In genomic region chr9:21506910-21507795, GRCh38 we compare ENCODE assay signal across 17 cellular contexts. TPM values are rescaled to one million over a fixed set of nuclear protein-coding genes. Genes with fewer than 3 reads are reported as not detected.
DNase-seq lines count a peak whose midpoint lies in the region; TF ChIP-seq lines count a peak whose summit lies in the region.
"Had no signal": no experiment of that assay in that cellular context is flagged by ENCODE, and none has a peak within 500 bp of the region (broad histone marks: within the 10 kb centered on the region; RNA-seq: fewer than 3 reads in every experiment).

No MANE protein-coding gene starts in this region.

- H2BK5ac ChIP-seq in mesenchymal stem cell (ENCODE audit: low read depth, low read length, poor library complexity, severe bottlenecking), result no peak overlapping the region

- H3K79me1 ChIP-seq in mesenchymal stem cell (replicated peaks; ENCODE audit: low read length, poor library complexity, severe bottlenecking), result peaks cover 18% of the 10 kb centered on the region

- no peak overlapping the region for H2BK12ac ChIP-seq in mesenchymal stem cell (ENCODE audit: low read length in 2 of 2)

- no peak overlapping the region for H3K4me3 ChIP-seq in cardiac fibroblast (replicated peaks in 1 of 2; ENCODE audit: low read depth in 2 of 2, low read length in 2 of 2)
- peak overlapping the region in 1 of 2 experiments; percentile 27 for H3K4me3 ChIP-seq in mesenchymal stem cell (ENCODE audit: insufficient read depth in 1 of 2, low read depth in 1 of 2, low read length in 2 of 2)
- H3K4me3 ChIP-seq: adrenal gland, prostate gland, vagina had no signal

- H3K4me1 ChIP-seq in mesenchymal stem cell (ENCODE audit: control insufficient read depth, insufficient read depth, low read depth, low read length), result peaks cover 2% of the 10 kb centered on the region
- H3K4me1 ChIP-seq: adrenal gland, prostate gland, vagina had no signal

- no peak overlapping the region for H2AK5ac ChIP-seq in mesenchymal stem cell (ENCODE audit: low read length, severe bottlenecking)

- peak overlapping the region; percentile 68 for H3K9ac ChIP-seq in mesenchymal stem cell (ENCODE audit: low read length)

- H3K4ac ChIP-seq in mesenchymal stem cell (ENCODE audit: low read depth in 1 of 2, low read length in 2 of 2), result no peak overlapping the region

- WGBS in mesenchymal stem cell, result 72% methylated on average over 4 of the region's 4 CpGs

- no peaks in the 10 kb centered on the region for H3K27me3 ChIP-seq in mesenchymal stem cell (ENCODE audit: control insufficient read depth in 1 of 2, insufficient read depth in 1 of 2, low read length in 2 of 2)
- H3K27me3 ChIP-seq: adrenal gland, vagina had no signal

- peak; percentile 71 for DNase-seq in AG08395 (ENCODE audit: low spot score)
- peak; percentile 80 for DNase-seq in HT1080 (ENCODE audit: low read depth)
- DNase-seq in cardiac fibroblast (ENCODE audit: low read depth in 2 of 2), result peak; percentile 92 to 96
- DNase-seq in mesenchymal stem cell, result peak; percentile 51
- DNase-seq in medulla oblongata (ENCODE audit: extremely low spot score), result no peak
- DNase-seq in GM20000 (ENCODE audit: low spot score), result no peak
- DNase-seq in inferior parietal cortex (ENCODE audit: extremely low spot score), result no peak
- DNase-seq in activated CD4-positive, alpha-beta T cell treated with anti-CD3 and anti-CD28 coated beads, Interleukin-2, amount 50 U/mL, for 48 hours, result no peak
- DNase-seq: adrenal gland, erythroblast, left colon, NCI-H1417 treated with DMSO at 0.1 percent for 48 hours, T-cell had no signal

- no peak overlapping the region for H2BK15ac ChIP-seq in mesenchymal stem cell (ENCODE audit: low read depth, poor library complexity, severe bottlenecking)

- H2AFZ ChIP-seq in mesenchymal stem cell (ENCODE audit: low read depth, low read length), result no peak overlapping the region

- no peak for TF ChIP-seq CTCF in cardiac fibroblast (IDR thresholded peaks at IDR 0.05; ENCODE audit: low read depth, low read length)
- no peak for TF ChIP-seq CTCF in GM20000 (IDR thresholded peaks at IDR 0.05; ENCODE audit: extremely low read depth, missing control alignments)

- H4K8ac ChIP-seq in mesenchymal stem cell (ENCODE audit: low read length), result no peak overlapping the region

- H3K14ac ChIP-seq in mesenchymal stem cell (ENCODE audit: low read length in 2 of 2), result no peak overlapping the region

- H3K23ac ChIP-seq in mesenchymal stem cell (ENCODE audit: low read length in 2 of 2), result no peak overlapping the region

- peaks cover 2 to 11% of the 10 kb centered on the region in 2 experiments for H3K36me3 ChIP-seq in mesenchymal stem cell (ENCODE audit: control insufficient read depth in 1 of 2, insufficient read depth in 2 of 2, low read depth in 1 of 2, low read length in 2 of 2)
- H3K36me3 ChIP-seq: adrenal gland, prostate gland, vagina had no signal

- peak overlapping the region; percentile 87 for H3K27ac ChIP-seq in mesenchymal stem cell (ENCODE audit: low read length, poor library complexity, severe bottlenecking)
- H3K27ac ChIP-seq: adrenal gland, C4-2B, HL-60, prostate gland, vagina had no signal

- H3K9me3 ChIP-seq in mesenchymal stem cell (ENCODE audit: control insufficient read depth, low read length), result no peaks in the 10 kb centered on the region
- H3K9me3 ChIP-seq: adrenal gland, prostate gland, vagina had no signal

- H4K91ac ChIP-seq in mesenchymal stem cell (ENCODE audit: low read length), result no peak overlapping the region

- H3K18ac ChIP-seq in mesenchymal stem cell (ENCODE audit: low read depth in 1 of 2, low read length in 2 of 2), result no peak overlapping the region

- H2BK120ac ChIP-seq in mesenchymal stem cell (ENCODE audit: low read depth, low read length), result no peak overlapping the region

- H3K4me2 ChIP-seq in mesenchymal stem cell (ENCODE audit: low read length, poor library complexity, severe bottlenecking), result no peak overlapping the region

RNA-seq across cellular contexts. Expression of gene IFNE, which starts 25.0 kb away (rescaled TPM):
- 0.43 and 0.94 TPM in 2 replicates for total RNA-seq in HT1080 (2014; rRNA removed; shearing (Covaris generic))
- 0.33 and 0.62 TPM in 2 replicates for polyA plus RNA-seq in HT1080 (2015; cell fraction: cytosol; rRNA removed)
- 4.9 and 5.0 TPM in 2 replicates for polyA plus RNA-seq in HT1080 (2015; cell fraction: nucleus; rRNA removed)
- polyA plus RNA-seq in mesenchymal stem cell (2013, experiment 1 of 2), result not detected
- 0.03 TPM for polyA plus RNA-seq in mesenchymal stem cell (2013, experiment 2 of 2)
- total RNA-seq: adrenal gland, left colon, prostate gland had no signal
- polyA plus RNA-seq: adrenal gland had no signal

Comparison
In these comparisons a context has a peak if more than half of its experiments do, and no peak if none do; other contexts are left out.
1. DNase-seq: peak in AG08395 (single experiment), HT1080 (single experiment), cardiac fibroblast (2 of 2) and mesenchymal stem cell (single experiment); none in medulla oblongata (single experiment), GM20000 (single experiment), inferior parietal cortex (single experiment) and activated CD4-positive, alpha-beta T cell treated with anti-CD3 and anti-CD28 coated beads, Interleukin-2, amount 50 U/mL, for 48 hours (0 of 2).